ENCODE assay signal across 19 cellular contexts in genomic region chr1:107795994-107796393, GRCh38.
DNase-seq lines count a peak whose midpoint lies in the region; ATAC-seq and TF ChIP-seq lines count a peak whose summit lies in the region.
"Had no signal": no experiment of that assay in that cellular context is flagged by ENCODE, and none has a peak within 500 bp of the region (broad histone marks: within the 10 kb centered on the region; RNA-seq: fewer than 3 reads in every experiment).

No MANE protein-coding gene starts in this region.

- H4K5ac ChIP-seq in H9 (ENCODE audit: insufficient read length, low read depth, low read length) = no peak overlapping the region

- no peak overlapping the region for H3K4me3 Mint-ChIP-seq in activated CD4-positive, alpha-beta T cell treated with anti-CD3 and anti-CD28 coated beads for 36 hours
- no peak overlapping the region for H3K4me3 Mint-ChIP-seq in activated CD4-positive, alpha-beta T cell treated with anti-CD3 and anti-CD28 coated beads, Interleukin-2, amount 10 ng/mL, durations not matched to agents 24 days and 14 days
- H3K4me3 Mint-ChIP-seq in IgD-negative memory B cell (peak overlapping the region in 2 of 4 donors; percentile 3 to 47), naive B cell (peak overlapping the region; percentile 1 to 80 (median 39)), H9 (no peak overlapping the region)

- no peaks in the 10 kb centered on the region for H3K9me3 Mint-ChIP-seq in activated CD4-positive, alpha-beta T cell treated with anti-CD3 and anti-CD28 coated beads for 36 hours (ENCODE audit: low read depth)
- H3K9me3 Mint-ChIP-seq in activated CD4-positive, alpha-beta T cell treated with anti-CD3 and anti-CD28 coated beads, Interleukin-2, amount 10 ng/mL, durations not matched to agents 24 days and 14 days = peaks cover 4% of the 10 kb centered on the region
- H3K9me3 Mint-ChIP-seq in IgD-negative memory B cell (peaks cover 0 to 4% (median 3%) of the 10 kb centered on the region in 3 donors), naive B cell (peaks cover 0 to 5% (median 4%) of the 10 kb centered on the region in 7 donors), H9 (peaks cover 4% of the 10 kb centered on the region in 2 experiments; a peak in 3 of 5 replicates)

- intact Hi-C loops in activated CD4-positive, alpha-beta T cell treated with anti-CD3 and anti-CD28 coated beads for 36 hours (cut with DNase I, micrococcal nuclease) = no loop called here
- intact Hi-C loops in activated CD4-positive, alpha-beta T cell treated with anti-CD3 and anti-CD28 coated beads, Interleukin-2, amount 10 ng/mL, durations not matched to agents 24 days and 14 days (cut with micrococcal nuclease) = no loop called here

- no peak overlapping the region for H4K91ac ChIP-seq in H9 (ENCODE audit: insufficient read length, low read depth, low read length)

- no CpG with 5 or more reads among the region's 2 CpGs for WGBS in H9 (ENCODE audit: extremely low coverage, insufficient read length, low lambda C conversion rate)

- CTCF ChIA-PET in activated CD4-positive, alpha-beta T cell treated with anti-CD3 and anti-CD28 coated beads for 36 hours (lab: Charles Lee) = interaction anchor here (0.6 to 5.0 kb wide), 3 partner anchors 13 to 324 kb away, joined by 3 to 39 read pairs (median 3); no protein-coding TSS in a partner anchor

- no peak overlapping the region for H3K4ac ChIP-seq in H9 (ENCODE audit: low read depth, low read length)

- H3K27ac ChIP-seq in H9 (ENCODE audit: insufficient read length, low read depth, low read length) = no peak overlapping the region
- H3K27ac ChIP-seq: BLaER1 treated with 17β-estradiol and CSF1 and Interleukin-3, amounts not matched to agents 10 nM and 100 nM; PC-9; SJCRH30 had no signal

- no peak overlapping the region for H2BK15ac ChIP-seq in H9 (ENCODE audit: low read depth, low read length)

- H3K23me2 ChIP-seq in H9 (ENCODE audit: insufficient read length, low read depth, low read length, poor library complexity, severe bottlenecking) = no peaks in the 10 kb centered on the region

- DNase-seq in activated CD4-positive, alpha-beta T cell treated with anti-CD3 and anti-CD28 coated beads for 36 hours = peak; percentile 18
- DNase-seq in activated CD4-positive, alpha-beta T cell treated with anti-CD3 and anti-CD28 coated beads, Interleukin-2, amount 10 ng/mL, durations not matched to agents 24 days and 14 days = no peak
- DNase-seq in UCSD-AML1 (lab: John Stamatoyannopoulos, UW; ENCODE audit: unreplicated experiment) (peak; percentile 13), naive B cell (no peak), H9 (no peak), HT-29 (ENCODE audit: low spot score) (no peak)
- DNase-seq: activated CD4-positive, CD25-positive, alpha-beta regulatory T cell treated with anti-CD3 and anti-CD28 coated beads, Interleukin-2, amount 50 U/mL, for 72 hours; activated gamma-delta T cell treated with Interleukin-2 at 50 U/mL for 16 hours; effector memory CD4-positive, alpha-beta T cell; GF-D8; H7; head of caudate nucleus; NCI-H1092 treated with DMSO at 0.1 percent for 48 hours; SJCRH30 had no signal

- H2BK20ac ChIP-seq in H9 (ENCODE audit: low read depth, low read length, poor library complexity, severe bottlenecking) = no peak overlapping the region

- no peak overlapping the region for H2BK5ac ChIP-seq in H9 (ENCODE audit: insufficient read length, low read length)

- H3K9me3 ChIP-seq in H9 (ENCODE audit: control insufficient read depth, low read depth, low read length) = no peaks in the 10 kb centered on the region
- H3K9me3 ChIP-seq: SJCRH30 had no signal

- H3K4me1 Mint-ChIP-seq in activated CD4-positive, alpha-beta T cell treated with anti-CD3 and anti-CD28 coated beads for 36 hours = peaks cover 31% of the 10 kb centered on the region
- H3K4me1 Mint-ChIP-seq in activated CD4-positive, alpha-beta T cell treated with anti-CD3 and anti-CD28 coated beads, Interleukin-2, amount 10 ng/mL, durations not matched to agents 24 days and 14 days = peaks cover 4% of the 10 kb centered on the region
- H3K4me1 Mint-ChIP-seq in IgD-negative memory B cell (peaks cover 46 to 49% (median 49%) of the 10 kb centered on the region in 3 donors), naive B cell (peaks cover 53 to 81% (median 69%) of the 10 kb centered on the region in 3 donors), H9 (peaks cover 26 to 27% of the 10 kb centered on the region in 2 experiments)

- H3K14ac ChIP-seq in H9 (ENCODE audit: insufficient read depth, low read length) = no peak overlapping the region

- H3K27ac Mint-ChIP-seq in activated CD4-positive, alpha-beta T cell treated with anti-CD3 and anti-CD28 coated beads for 36 hours = peak overlapping the region; percentile 48
- no peak overlapping the region for H3K27ac Mint-ChIP-seq in activated CD4-positive, alpha-beta T cell treated with anti-CD3 and anti-CD28 coated beads, Interleukin-2, amount 10 ng/mL, durations not matched to agents 24 days and 14 days
- peak overlapping the region; percentile 15 to 64 (median 43) for H3K27ac Mint-ChIP-seq in IgD-negative memory B cell
- H3K27ac Mint-ChIP-seq in naive B cell = peak overlapping the region; percentile 66 to 94 (median 82)
- peak overlapping the region in 1 of 3 experiments; percentile 65; a peak in 2 of 7 replicates for H3K27ac Mint-ChIP-seq in H9
- H3K27ac Mint-ChIP-seq: progenitor cell of endocrine pancreas had no signal

- no peak overlapping the region for H3T11ph ChIP-seq in H9 (ENCODE audit: low read length)

- no peaks in the 10 kb centered on the region for H3K79me2 ChIP-seq in H9 (ENCODE audit: insufficient read depth, low read length)

- TF ChIP-seq CTCF in H9 (conservative IDR thresholded peaks at IDR 0.05) = no peak

- no peak overlapping the region for H3K23ac ChIP-seq in H9 (ENCODE audit: insufficient read length, low read depth, low read length)

- no peak overlapping the region for H3K56ac ChIP-seq in H9 (ENCODE audit: insufficient read length, low read depth, low read length)

- no peak overlapping the region for H2BK120ac ChIP-seq in H9 (ENCODE audit: low read depth, low read length, poor library complexity, severe bottlenecking)

- ATAC-seq in activated CD4-positive, alpha-beta T cell treated with anti-CD3 and anti-CD28 coated beads for 36 hours = peak; percentile 72
- ATAC-seq in naive B cell (ENCODE audit: low read depth in 2 of 2) (peak; percentile 42 to 60), GM18861 (IDR thresholded peaks at IDR 0.05; ENCODE audit: unreplicated experiment) (no peak)

- no peak overlapping the region for H2AK5ac ChIP-seq in H9 (ENCODE audit: insufficient read length, low read length)

- no peak overlapping the region for H3K9ac ChIP-seq in H9 (ENCODE audit: extremely low read depth, insufficient read length, low read length)
- H3K9ac ChIP-seq: BLaER1 treated with 17β-estradiol and CSF1 and Interleukin-3, amounts not matched to agents 10 nM and 100 nM had no signal

- H3K4me2 ChIP-seq in H9 (ENCODE audit: insufficient read depth, insufficient read length, low read length) = no peak overlapping the region
- H3K4me2 ChIP-seq: PC-9 had no signal

- no peak overlapping the region for H2BK12ac ChIP-seq in H9 (ENCODE audit: insufficient read length, low read depth, low read length)

- POLR2A ChIA-PET in activated CD4-positive, alpha-beta T cell treated with anti-CD3 and anti-CD28 coated beads for 36 hours (lab: Charles Lee) = no interaction called here

- H2AFZ ChIP-seq in H9 (ENCODE audit: low read length) = no peak overlapping the region
- H2AFZ ChIP-seq: PC-9 had no signal

- no peaks in the 10 kb centered on the region for H3K4me1 ChIP-seq in H9 (ENCODE audit: insufficient read depth, low read length)

- H3K36me3 Mint-ChIP-seq in activated CD4-positive, alpha-beta T cell treated with anti-CD3 and anti-CD28 coated beads for 36 hours (ENCODE audit: low read depth) = no peaks in the 10 kb centered on the region
- no peaks in the 10 kb centered on the region for H3K36me3 Mint-ChIP-seq in activated CD4-positive, alpha-beta T cell treated with anti-CD3 and anti-CD28 coated beads, Interleukin-2, amount 10 ng/mL, durations not matched to agents 24 days and 14 days (ENCODE audit: low read depth)
- H3K36me3 Mint-ChIP-seq in IgD-negative memory B cell (peaks cover 3% of the 10 kb centered on the region), naive B cell (peaks cover 0 to 3% of the 10 kb centered on the region in 2 donors), H9 (ENCODE audit: insufficient read depth in 1 of 3, low read depth in 3 of 3) (peaks cover 0 to 5% (median 3%) of the 10 kb centered on the region in 3 experiments; a peak in 3 of 7 replicates)

- H3K18ac ChIP-seq in H9 (ENCODE audit: insufficient read length, low read depth, low read length) = no peak overlapping the region

- H4K20me1 ChIP-seq in H9 (ENCODE audit: control insufficient read depth, insufficient read depth, insufficient read length) = no peaks in the 10 kb centered on the region
- H4K20me1 ChIP-seq: BLaER1 treated with 17β-estradiol and CSF1 and Interleukin-3, amounts not matched to agents 10 nM and 100 nM had no signal

- H4K8ac ChIP-seq in H9 (replicated peaks; ENCODE audit: insufficient read length, low read depth, low read length) = no peak overlapping the region

- H3K27me3 Mint-ChIP-seq in activated CD4-positive, alpha-beta T cell treated with anti-CD3 and anti-CD28 coated beads for 36 hours = no peaks in the 10 kb centered on the region
- H3K27me3 Mint-ChIP-seq in activated CD4-positive, alpha-beta T cell treated with anti-CD3 and anti-CD28 coated beads, Interleukin-2, amount 10 ng/mL, durations not matched to agents 24 days and 14 days = no peaks in the 10 kb centered on the region
- H3K27me3 Mint-ChIP-seq in IgD-negative memory B cell (no peaks in the 10 kb centered on the region), naive B cell (no peaks in the 10 kb centered on the region), H9 (ENCODE audit: low read depth) (no peaks in the 10 kb centered on the region)

- no peaks in the 10 kb centered on the region for H3K27me3 ChIP-seq in H9 (ENCODE audit: insufficient read depth, low read length)
- H3K27me3 ChIP-seq: BLaER1 treated with 17β-estradiol and CSF1 and Interleukin-3, amounts not matched to agents 10 nM and 100 nM; SJCRH30 had no signal

- H3K79me1 ChIP-seq in H9 (ENCODE audit: insufficient read depth, low read depth, low read length, poor library complexity, severe bottlenecking) = no peaks in the 10 kb centered on the region

Comparison
In these comparisons a context has a peak if more than half of its experiments do, and no peak if none do; other contexts are left out.
1. DNase-seq: peak in activated CD4-positive, alpha-beta T cell treated with anti-CD3 and anti-CD28 coated beads for 36 hours (single experiment) and UCSD-AML1 (single experiment); none in activated CD4-positive, alpha-beta T cell treated with anti-CD3 and anti-CD28 coated beads, Interleukin-2, amount 10 ng/mL, durations not matched to agents 24 days and 14 days (single experiment), naive B cell (single experiment), H9 (single experiment) and HT-29 (single experiment).
2. H3K4me3 Mint-ChIP-seq: peak in naive B cell (8 of 8); none in activated CD4-positive, alpha-beta T cell treated with anti-CD3 and anti-CD28 coated beads for 36 hours (single experiment), activated CD4-positive, alpha-beta T cell treated with anti-CD3 and anti-CD28 coated beads, Interleukin-2, amount 10 ng/mL, durations not matched to agents 24 days and 14 days (single experiment) and H9 (0 of 2).